ENCODE assay signal across 8 cellular contexts in the genomic region with DNA sequence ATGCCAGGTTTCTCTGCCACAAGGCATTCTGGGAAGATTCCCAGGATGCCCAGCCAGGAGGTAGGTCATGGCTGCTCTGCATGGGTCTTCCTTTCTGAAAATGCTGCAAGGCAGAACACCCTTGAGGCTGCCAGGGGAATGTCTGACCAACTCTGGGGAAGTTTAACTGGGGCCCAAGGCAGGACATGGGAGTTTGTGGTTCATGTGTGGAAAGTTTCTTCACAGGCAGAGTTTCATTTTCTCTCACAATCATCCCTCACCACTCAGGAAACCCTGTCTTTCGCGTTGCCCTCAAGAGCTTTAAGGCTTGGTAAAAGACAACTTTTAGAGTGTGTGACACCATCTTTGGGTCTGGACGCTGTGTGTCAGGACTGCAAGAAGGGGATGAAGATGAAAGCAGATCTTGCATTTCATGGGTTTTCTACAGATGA.
A peak's percentile ranks its signal among the peaks of the same experiment; 100 is the strongest.
DNase-seq lines count a peak whose midpoint lies in the region; ATAC-seq and TF ChIP-seq lines count a peak whose summit lies in the region.

No MANE protein-coding gene starts in this region.

- peak overlapping the region; percentile 90 for H3K27ac Mint-ChIP-seq in activated CD8-positive, alpha-beta T cell treated with anti-CD3 and anti-CD28 coated beads for 36 hours

- H4K20me1 ChIP-seq in GM23248 (ENCODE audit: insufficient read depth): no peaks in the 10 kb centered on the region

- H3K79me2 ChIP-seq in GM23248 (ENCODE audit: insufficient read depth): no peaks in the 10 kb centered on the region

- H3K36me3 Mint-ChIP-seq in activated CD8-positive, alpha-beta T cell treated with anti-CD3 and anti-CD28 coated beads for 36 hours (ENCODE audit: low read depth): peaks cover 3% of the 10 kb centered on the region

- peaks cover 28% of the 10 kb centered on the region for H3K4me1 ChIP-seq in GM23248 (ENCODE audit: insufficient read depth)

- no peak overlapping the region for H3K4me2 ChIP-seq in GM23248 (ENCODE audit: unreplicated experiment)

- no peak overlapping the region for H2AFZ ChIP-seq in GM23248

- H3K9ac ChIP-seq in GM23248: no peak overlapping the region

- H3F3A ChIP-seq in GM23248 (ENCODE audit: insufficient read depth): peaks cover 11% of the 10 kb centered on the region

- H3K36me3 ChIP-seq in GM23248 (ENCODE audit: low read depth): no peaks in the 10 kb centered on the region

- H3K27ac ChIP-seq in dorsolateral prefrontal cortex (peak overlapping the region in 20 of 59 donors; percentile 2 to 89 (median 14)), GM23248 (no peak overlapping the region)

- CTCF ChIA-PET in activated CD8-positive, alpha-beta T cell treated with anti-CD3 and anti-CD28 coated beads for 36 hours (lab: Charles Lee): interaction anchor here (0.8 to 1.1 kb wide), 2 partner anchors 26 to 35 kb away, joined by 3 to 5 read pairs; no protein-coding TSS in a partner anchor

- WGBS in GM23248 (ENCODE audit: low coverage in 1 of 2, low lambda C conversion rate in 2 of 2, missing lambda C conversion rate in 2 of 2), 2 experiments: 91 to 98% methylated on average over 3 of the region's 3 CpGs

- intact Hi-C loops in activated CD8-positive, alpha-beta T cell treated with anti-CD3 and anti-CD28 coated beads for 36 hours (cut with micrococcal nuclease): no loop called here
- intact Hi-C loops in posterior vena cava (cut with DNase I) (no loop called here), dorsolateral prefrontal cortex (cut with DNase I) (no loop called here)

- H3K9me3 ChIP-seq in GM23248 (ENCODE audit: low read depth): no peaks in the 10 kb centered on the region

- peak; percentile 73 for DNase-seq in activated CD8-positive, alpha-beta T cell treated with anti-CD3 and anti-CD28 coated beads for 36 hours
- DNase-seq in stimulated activated CD4-positive, alpha-beta T cell treated with anti-CD3 and anti-CD28 coated beads, Interleukin-12 subunit alpha, Interleukin-12 subunit beta, amount 100 ng/mL, for 48 hours (ENCODE audit: low read depth in 2 of 3, low spot score in 1 of 3): peak; percentile 33 to 49 (median 47)
- DNase-seq in posterior vena cava (ENCODE audit: low spot score): no peak
- no peak for DNase-seq in dorsolateral prefrontal cortex
- no peak for DNase-seq in SW480 (ENCODE audit: low spot score)
- no peak for DNase-seq in GM23248

- TF ChIP-seq CTCF in activated CD8-positive, alpha-beta T cell treated with anti-CD3 and anti-CD28 coated beads for 36 hours (IDR thresholded peaks at IDR 0.05): no peak
- TF ChIP-seq CTCF in dorsolateral prefrontal cortex (IDR thresholded peaks at IDR 0.05 in 54 of 56, conservative IDR thresholded peaks at IDR 0.05 in 2 of 56; ENCODE audit: low read depth in 1 of 56, partially characterized antibody in 56 of 56): no peak

- H3K4me3 ChIP-seq in dorsolateral prefrontal cortex (no peak overlapping the region), GM23248 (no peak overlapping the region)

- peak; percentile 79 for ATAC-seq in GM19324 (IDR thresholded peaks at IDR 0.05; ENCODE audit: low FRiP score, unreplicated experiment)
- ATAC-seq in HG03175 (IDR thresholded peaks at IDR 0.05; ENCODE audit: unreplicated experiment): peak; percentile 85
- peak; percentile 86 for ATAC-seq in activated CD8-positive, alpha-beta T cell treated with anti-CD3 and anti-CD28 coated beads for 36 hours

- POLR2A ChIA-PET in activated CD8-positive, alpha-beta T cell treated with anti-CD3 and anti-CD28 coated beads for 36 hours (lab: Charles Lee): interaction anchor here (0.6 to 1.1 kb wide), 4 partner anchors 11 to 132 kb away, joined by 3 read pairs; no protein-coding TSS in a partner anchor

- H3K4me1 Mint-ChIP-seq in activated CD8-positive, alpha-beta T cell treated with anti-CD3 and anti-CD28 coated beads for 36 hours (ENCODE audit: low read depth): peaks cover 56% of the 10 kb centered on the region

- in situ Hi-C loops in GM23248 (cut with MboI): no loop called here

- H3K4me3 Mint-ChIP-seq in activated CD8-positive, alpha-beta T cell treated with anti-CD3 and anti-CD28 coated beads for 36 hours: peak overlapping the region; percentile 34

- no peaks in the 10 kb centered on the region for H3K9me3 Mint-ChIP-seq in activated CD8-positive, alpha-beta T cell treated with anti-CD3 and anti-CD28 coated beads for 36 hours

- H3K27me3 ChIP-seq in dorsolateral prefrontal cortex (no peaks in the 10 kb centered on the region), GM23248 (replicated peaks; ENCODE audit: insufficient read depth) (no peaks in the 10 kb centered on the region)

- no peaks in the 10 kb centered on the region for H3K27me3 Mint-ChIP-seq in activated CD8-positive, alpha-beta T cell treated with anti-CD3 and anti-CD28 coated beads for 36 hours

- no peaks in the 10 kb centered on the region for H3K9me2 ChIP-seq in GM23248 (ENCODE audit: insufficient read depth)

Comparison
In these comparisons a context has a peak if more than half of its experiments do, and no peak if none do; other contexts are left out.
1. DNase-seq: peak in activated CD8-positive, alpha-beta T cell treated with anti-CD3 and anti-CD28 coated beads for 36 hours (single experiment) and stimulated activated CD4-positive, alpha-beta T cell treated with anti-CD3 and anti-CD28 coated beads, Interleukin-12 subunit alpha, Interleukin-12 subunit beta, amount 100 ng/mL, for 48 hours (3 of 3); none in posterior vena cava (single experiment), dorsolateral prefrontal cortex (0 of 10), SW480 (single experiment) and GM23248 (single experiment).
2. Peak in every context shown above with its lines, with median percentiles within 50 percentile points of each other: ATAC-seq.